In genomic region chr6:106124015-106124414, GRCh38 we compare ENCODE assay signal across 31 cellular contexts.
"Had no signal": no experiment of that assay in that cellular context is flagged by ENCODE, and none has a peak within 500 bp of the region (broad histone marks: within the 10 kb centered on the region; RNA-seq: fewer than 3 reads in every experiment).

No MANE protein-coding gene starts in this region.

- H3K27ac Mint-ChIP-seq: activated CD4-positive, alpha-beta memory T cell treated with anti-CD3 and anti-CD28 coated beads, Interleukin-2, amount 10 ng/mL, durations not matched to agents 7 days and 5 days; activated CD4-positive, alpha-beta T cell treated with anti-CD3 and anti-CD28 coated beads, Interleukin-2, amount 10 ng/mL, durations not matched to agents 7 days and 5 days; activated T-helper 17 cell treated with anti-CD3 and anti-CD28 coated beads, Interleukin-2, amount 50 U/mL, for 72 hours; stimulated activated naive B cell treated with anti-CD40 and anti-IgM and Interleukin-4, amounts not matched to agents 10 μg/mL and 1 μg/mL and 100 μg/mL, for 72 hours had no signal

- H3K4me2 ChIP-seq: hepatocyte had no signal

- H3K4me3 ChIP-seq: gastroesophageal sphincter, hepatocyte, left ventricle myocardium inferior, lung, mucosa of descending colon, pancreas, prostate gland, sigmoid colon, stomach, thyroid gland, upper lobe of left lung, vagina had no signal

- ATAC-seq: activated T-cell treated with anti-CD3 and anti-CD28 coated beads, Interleukin-2, amount 50 U/mL, for 4 hours; activated T-helper 17 cell treated with anti-CD3 and anti-CD28 coated beads, Interleukin-2, amount 50 U/mL, for 72 hours; gastroesophageal sphincter; mucosa of descending colon; natural killer cell treated with Interleukin-12 subunit alpha and Interleukin-12 subunit beta and Interleukin-15 and Interleukin-18, amount 100 ng/mL, for 72 hours; pancreas had no signal

- H3K27me3 ChIP-seq: brain microvascular endothelial cell, gastroesophageal sphincter, hepatocyte, pancreas, sigmoid colon, stomach, thyroid gland, upper lobe of left lung, vagina had no signal

- H3K4me1 ChIP-seq: gastroesophageal sphincter, left ventricle myocardium inferior, pancreas, prostate gland, sigmoid colon, stomach, upper lobe of left lung had no signal

- H3K9me3 ChIP-seq: left ventricle myocardium inferior, mucosa of descending colon, pancreas, prostate gland, sigmoid colon, stomach, thyroid gland, upper lobe of left lung, vagina had no signal

- H3K27me3 Mint-ChIP-seq: activated T-helper 17 cell treated with anti-CD3 and anti-CD28 coated beads, Interleukin-2, amount 50 U/mL, for 72 hours; natural killer cell treated with Interleukin-12 subunit alpha and Interleukin-12 subunit beta and Interleukin-15 and Interleukin-18, amount 100 ng/mL, for 72 hours had no signal

- H3K27ac ChIP-seq: brain microvascular endothelial cell, gastroesophageal sphincter, hepatocyte, left ventricle myocardium inferior, pancreas, prostate gland, sigmoid colon, stomach, thyroid gland, upper lobe of left lung, vagina had no signal

- H3K4me3 Mint-ChIP-seq: activated CD4-positive, alpha-beta memory T cell treated with anti-CD3 and anti-CD28 coated beads, Interleukin-2, amount 10 ng/mL, durations not matched to agents 7 days and 5 days; activated CD4-positive, alpha-beta T cell treated with anti-CD3 and anti-CD28 coated beads, Interleukin-2, amount 10 ng/mL, durations not matched to agents 7 days and 5 days; activated T-cell treated with anti-CD3 and anti-CD28 coated beads, Interleukin-2, amount 50 U/mL, for 4 hours; natural killer cell treated with Interleukin-12 subunit alpha and Interleukin-12 subunit beta and Interleukin-15 and Interleukin-18, amount 100 ng/mL, for 72 hours had no signal

- H3K36me3 ChIP-seq: brain microvascular endothelial cell, gastroesophageal sphincter, left ventricle myocardium inferior, pancreas, prostate gland, sigmoid colon, stomach, thyroid gland, upper lobe of left lung, vagina had no signal

- DNase-seq: activated CD4-positive, alpha-beta memory T cell treated with anti-CD3 and anti-CD28 coated beads, Interleukin-2, amount 10 ng/mL, durations not matched to agents 7 days and 5 days; activated CD4-positive, alpha-beta T cell treated with anti-CD3 and anti-CD28 coated beads, Interleukin-2, amount 10 ng/mL, durations not matched to agents 7 days and 5 days; activated CD4-positive, CD25-positive, alpha-beta regulatory T cell treated with anti-CD3 and anti-CD28 coated beads, Interleukin-2, amount 50 U/mL, for 72 hours; activated gamma-delta T cell treated with Interleukin-2 at 50 U/mL for 16 hours; activated naive CD4-positive, alpha-beta T cell treated with anti-CD3 and anti-CD28 coated beads, Interleukin-2, amount 50 U/mL, for 16 hours; activated T-cell treated with anti-CD3 and anti-CD28 coated beads, Interleukin-2, amount 50 U/mL, for 4 hours; amniotic stem cell; brain microvascular endothelial cell; cortex of kidney; islet precursor cell; left ventricle myocardium inferior; mucosa of descending colon; pancreas; retina; sigmoid colon; small intestine; stimulated activated CD4-positive, alpha-beta T cell treated with anti-CD3 and anti-CD28 coated beads, Interleukin-1b, Interleukin-23, amount 100 ng/mL, for 48 hours; stimulated activated CD4-positive, alpha-beta T cell treated with anti-CD3 and anti-CD28 coated beads, Interleukin-4, amount 100 ng/mL, for 4 hours; stimulated activated CD8-positive, alpha-beta memory T cell treated with anti-CD3 and anti-CD28 coated beads, Interleukin-4, amount 100 ng/mL, for 48 hours; stimulated activated naive B cell treated with anti-CD40 and anti-IgM and Interleukin-4, amounts not matched to agents 10 μg/mL and 1 μg/mL and 100 μg/mL, for 72 hours; stomach; T1000; thyroid gland; upper lobe of left lung had no signal

- H3K9me3 Mint-ChIP-seq: activated T-cell treated with anti-CD3 and anti-CD28 coated beads, Interleukin-2, amount 50 U/mL, for 4 hours; activated T-helper 17 cell treated with anti-CD3 and anti-CD28 coated beads, Interleukin-2, amount 50 U/mL, for 72 hours; natural killer cell treated with Interleukin-12 subunit alpha and Interleukin-12 subunit beta and Interleukin-15 and Interleukin-18, amount 100 ng/mL, for 72 hours had no signal
